Comparison of ENCODE assay signal across 1 cellular context in genomic region chr18:48581206-48581605, GRCh38.
TF ChIP-seq lines count a peak whose summit lies in the region.

No MANE protein-coding gene starts in this region.

TF ChIP-seq in IMR-90, 13 proteins besides CTCF, POLR2A, EP300 and RAD21:
- TF ChIP-seq RFX5 (IDR thresholded peaks at IDR 0.05; ENCODE audit: low read depth, low read length), result no peak
- no peak for TF ChIP-seq BHLHE40 (IDR thresholded peaks at IDR 0.05; ENCODE audit: low read depth, low read length)
- TF ChIP-seq CEBPB (IDR thresholded peaks at IDR 0.05; ENCODE audit: low read depth, low read length), result no peak
- TF ChIP-seq CHD1 (IDR thresholded peaks at IDR 0.05; ENCODE audit: low read depth, low read length), result no peak
- no peak for TF ChIP-seq MXI1 (IDR thresholded peaks at IDR 0.05; ENCODE audit: borderline replicate concordance, low read depth, low read length)
- no peak for TF ChIP-seq MAZ (IDR thresholded peaks at IDR 0.05; ENCODE audit: borderline replicate concordance, low read depth, low read length)
- TF ChIP-seq NFE2L2 (IDR thresholded peaks at IDR 0.05; ENCODE audit: low read depth, low read length), result no peak
- TF ChIP-seq SMC3 (IDR thresholded peaks at IDR 0.05; ENCODE audit: low read depth, low read length), result no peak
- TF ChIP-seq, protein P1, sequence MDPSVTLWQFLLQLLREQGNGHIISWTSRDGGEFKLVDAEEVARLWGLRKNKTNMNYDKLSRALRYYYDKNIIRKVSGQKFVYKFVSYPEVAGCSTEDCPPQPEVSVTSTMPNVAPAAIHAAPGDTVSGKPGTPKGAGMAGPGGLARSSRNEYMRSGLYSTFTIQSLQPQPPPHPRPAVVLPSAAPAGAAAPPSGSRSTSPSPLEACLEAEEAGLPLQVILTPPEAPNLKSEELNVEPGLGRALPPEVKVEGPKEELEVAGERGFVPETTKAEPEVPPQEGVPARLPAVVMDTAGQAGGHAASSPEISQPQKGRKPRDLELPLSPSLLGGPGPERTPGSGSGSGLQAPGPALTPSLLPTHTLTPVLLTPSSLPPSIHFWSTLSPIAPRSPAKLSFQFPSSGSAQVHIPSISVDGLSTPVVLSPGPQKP (IDR thresholded peaks at IDR 0.05; ENCODE audit: borderline replicate concordance, low read depth, low read length), result no peak
- TF ChIP-seq, protein P2, sequence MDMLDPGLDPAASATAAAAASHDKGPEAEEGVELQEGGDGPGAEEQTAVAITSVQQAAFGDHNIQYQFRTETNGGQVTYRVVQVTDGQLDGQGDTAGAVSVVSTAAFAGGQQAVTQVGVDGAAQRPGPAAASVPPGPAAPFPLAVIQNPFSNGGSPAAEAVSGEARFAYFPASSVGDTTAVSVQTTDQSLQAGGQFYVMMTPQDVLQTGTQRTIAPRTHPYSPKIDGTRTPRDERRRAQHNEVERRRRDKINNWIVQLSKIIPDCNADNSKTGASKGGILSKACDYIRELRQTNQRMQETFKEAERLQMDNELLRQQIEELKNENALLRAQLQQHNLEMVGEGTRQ (IDR thresholded peaks at IDR 0.05; ENCODE audit: low read depth, low read length), result no peak
- no peak for TF ChIP-seq FOS (IDR thresholded peaks at IDR 0.05; ENCODE audit: low read depth, low read length)
- no peak for TF ChIP-seq RCOR1 (IDR thresholded peaks at IDR 0.05; ENCODE audit: insufficient replicate concordance, low read length)
- TF ChIP-seq MAFK (IDR thresholded peaks at IDR 0.05; ENCODE audit: low read depth, low read length), result no peak
